ENCODE assay signal across 21 cellular contexts in genomic region chr14:94885481-94886155, GRCh38.
DNase-seq lines count a peak whose midpoint lies in the region; ATAC-seq, FAIRE-seq and TF ChIP-seq lines count a peak whose summit lies in the region.
"Had no signal": no experiment of that assay in that cellular context is flagged by ENCODE, and none has a peak within 500 bp of the region (broad histone marks: within the 10 kb centered on the region; RNA-seq: fewer than 3 reads in every experiment).

No MANE protein-coding gene starts in this region.

- no peak for TF ChIP-seq POLR2A in K562 (conservative IDR thresholded peaks at IDR 0.05)
- no peak for TF ChIP-seq POLR2A in spleen (IDR thresholded peaks at IDR 0.05)

- POLR2A ChIA-PET in K562 (lab: Yijun Ruan, JAX): no interaction called here

- no peaks in the 10 kb centered on the region for H3K36me3 ChIP-seq in K562 (ENCODE audit: control insufficient read depth, insufficient read depth, low read length)
- H3K36me3 ChIP-seq in spleen: no peaks in the 10 kb centered on the region
- no peaks in the 10 kb centered on the region for H3K36me3 ChIP-seq in GM23338 (ENCODE audit: insufficient read depth)
- H3K36me3 ChIP-seq in psoas muscle (ENCODE audit: insufficient read depth in 1 of 2, low read depth in 1 of 2): no peaks in the 10 kb centered on the region
- H3K36me3 ChIP-seq: BLaER1 had no signal

- H4K20me1 ChIP-seq in K562 (replicated peaks; ENCODE audit: control insufficient read depth, insufficient read depth, low read length): no peaks in the 10 kb centered on the region
- no peaks in the 10 kb centered on the region for H4K20me1 ChIP-seq in GM23338 (replicated peaks; ENCODE audit: insufficient read depth)
- H4K20me1 ChIP-seq: BLaER1 had no signal

- no peak for TF ChIP-seq RAD21 in K562 (CRISPR knock-in tag; conservative IDR thresholded peaks at IDR 0.05 in 1 of 2, IDR thresholded peaks at IDR 0.05 in 1 of 2)

- H3K9me1 ChIP-seq in K562 (ENCODE audit: control insufficient read depth, insufficient read depth, low read length): no peaks in the 10 kb centered on the region

- no peak overlapping the region for H3K27ac Mint-ChIP-seq in GM23338

- H2AFZ ChIP-seq in K562 (ENCODE audit: low read depth, low read length) (no peak overlapping the region), GM23338 (no peak overlapping the region)
- H2AFZ ChIP-seq: GM23248 had no signal

- FAIRE-seq in K562 (lab: Jason Lieb, UNC): no peak
- FAIRE-seq: A549, GM12891, GM19239, H54 had no signal

- H3K4me1 ChIP-seq in K562 (replicated peaks in 1 of 2; ENCODE audit: control insufficient read depth in 2 of 2, insufficient read depth in 2 of 2, low read length in 2 of 2) (no peaks in the 10 kb centered on the region), spleen (no peaks in the 10 kb centered on the region), GM23338 (ENCODE audit: insufficient read depth) (no peaks in the 10 kb centered on the region), psoas muscle (no peaks in the 10 kb centered on the region)
- H3K4me1 ChIP-seq: A549, BLaER1 had no signal

- no peaks in the 10 kb centered on the region for H3K4me1 Mint-ChIP-seq in GM23338
- H3K4me1 Mint-ChIP-seq: CD14-positive monocyte; CD4-positive, alpha-beta memory T cell had no signal

- CTCF ChIA-PET in K562 (lab: Yijun Ruan, JAX; ENCODE audit: low intra/inter-chr PET ratio): no interaction called here

- H3K9me3 Mint-ChIP-seq in GM23338: no peaks in the 10 kb centered on the region

- no peaks in the 10 kb centered on the region for H3K36me3 Mint-ChIP-seq in GM23338 (ENCODE audit: low read depth)
- H3K36me3 Mint-ChIP-seq: CD14-positive monocyte; CD4-positive, alpha-beta memory T cell had no signal

- H3K9me3 ChIP-seq in K562 (replicated peaks; ENCODE audit: control insufficient read depth, insufficient read depth, low read depth, low read length): no peaks in the 10 kb centered on the region
- no peaks in the 10 kb centered on the region for H3K9me3 ChIP-seq in spleen
- no peaks in the 10 kb centered on the region for H3K9me3 ChIP-seq in psoas muscle
- H3K9me3 ChIP-seq: A549 had no signal

- H3K4me3 Mint-ChIP-seq in GM23338: no peak overlapping the region
- H3K4me3 Mint-ChIP-seq: CD14-positive monocyte; CD4-positive, alpha-beta memory T cell had no signal

- BruUV-seq in K562 (replicated peaks; lab: Mats Ljungman, UMichigan): no TSS peak

- H3F3A ChIP-seq in GM23338 (replicated peaks; ENCODE audit: low read depth): no peaks in the 10 kb centered on the region

- WGBS in K562 (ENCODE audit: insufficient coverage, low coverage, missing lambda C conversion rate): 0% methylated on average over 3 of the region's 5 CpGs
- WGBS in spleen, 5 donors: 53 to 69% (median 65%) methylated on average over 5 of the region's 5 CpGs
- 58 to 72% (median 66%) methylated on average over 5 of the region's 5 CpGs for whole genome bisulfite sequencing in psoas muscle, 3 donors

- H3K27me3 Mint-ChIP-seq in GM23338 (ENCODE audit: insufficient read depth, low read depth, poor library complexity): peaks cover 4% of the 10 kb centered on the region

- no peak for TF ChIP-seq EP300 in K562 (IDR thresholded peaks at IDR 0.05; ENCODE audit: low read length)

- intact Hi-C loops in K562 (cut with micrococcal nuclease): no loop called here
- intact Hi-C loops in spleen (cut with DNase I; ENCODE audit: low total_unique reads): no loop called here
- intact Hi-C loops in psoas muscle (cut with DNase I): no loop called here

- H3K4me2 ChIP-seq in K562 (ENCODE audit: insufficient read depth, low read length) (no peak overlapping the region), GM23338 (no peak overlapping the region)
- H3K4me2 ChIP-seq: A549, BLaER1 had no signal

- H3K79me2 ChIP-seq in K562 (ENCODE audit: control insufficient read depth, insufficient read depth, low read length) (no peaks in the 10 kb centered on the region), GM23338 (replicated peaks; ENCODE audit: insufficient read depth) (no peaks in the 10 kb centered on the region)

- no peak overlapping the region for H3K27ac ChIP-seq in K562 (ENCODE audit: extremely low read depth, low read depth, low read length)
- no peak overlapping the region for H3K27ac ChIP-seq in spleen
- no peak overlapping the region for H3K27ac ChIP-seq in GM23338 (ENCODE audit: low read depth)
- no peak overlapping the region for H3K27ac ChIP-seq in psoas muscle
- H3K27ac ChIP-seq: 22Rv1, A549, BLaER1, GM23248, HL-60 had no signal

- no peak overlapping the region for H3K9ac ChIP-seq in K562 (ENCODE audit: insufficient read depth in 1 of 2, low read depth in 2 of 2, low read length in 2 of 2)
- H3K9ac ChIP-seq: BLaER1, GM23248 had no signal

- peaks cover 3% of the 10 kb centered on the region; the same call in 1 of the 2 replicates for H3K9me2 ChIP-seq in GM23338 (ENCODE audit: insufficient read depth)

- DNase-seq in activated effector memory CD4-positive, alpha-beta T cell treated with anti-CD3 and anti-CD28 coated beads, Interleukin-2, amount 50 U/mL, for 16 hours: peak; percentile 45
- DNase-seq in activated effector memory CD4-positive, alpha-beta T cell treated with Interleukin-2 at 50 U/mL for 16 hours: no peak
- DNase-seq in K562 (ENCODE audit: extremely low read depth in 1 of 4, low spot score in 3 of 4): no peak
- peak; percentile 30 for DNase-seq in spleen
- DNase-seq in GM23338 (ENCODE audit: low spot score): no peak
- no peak for DNase-seq in psoas muscle
- DNase-seq: Calu3; CD4-positive, alpha-beta memory T cell; DND-41; EL; GM23248; HCEC 1CT had no signal

- ATAC-seq in K562: no peak
- no peak for ATAC-seq in GM23338
- ATAC-seq in psoas muscle: no peak
- no peak for ATAC-seq in HG03342 (IDR thresholded peaks at IDR 0.05; ENCODE audit: unreplicated experiment)
- ATAC-seq: A549 had no signal

- no peak overlapping the region for H3K4me3 ChIP-seq in K562
- H3K4me3 ChIP-seq in spleen: no peak overlapping the region
- H3K4me3 ChIP-seq in GM23338: no peak overlapping the region
- no peak overlapping the region for H3K4me3 ChIP-seq in psoas muscle
- H3K4me3 ChIP-seq: A549, BLaER1, GM23248 had no signal

- in situ Hi-C loops in K562 (cut with MboI): no loop called here

- no peak for TF ChIP-seq CTCF in K562 (IDR thresholded peaks at IDR 0.05 in 2 of 3, conservative IDR thresholded peaks at IDR 0.05 in 1 of 3; ENCODE audit: insufficient read depth in 2 of 3, low read depth in 1 of 3, low read length in 3 of 3)
- no peak for TF ChIP-seq CTCF in spleen (IDR thresholded peaks at IDR 0.05 in 8 of 11, conservative IDR thresholded peaks at IDR 0.05 in 3 of 11)
- no peak for TF ChIP-seq CTCF in GM23338 (conservative IDR thresholded peaks at IDR 0.05; ENCODE audit: low read depth in 2 of 2)
- no peak for TF ChIP-seq CTCF in psoas muscle (IDR thresholded peaks at IDR 0.05)

- H3K27me3 ChIP-seq in K562 (ENCODE audit: control insufficient read depth in 2 of 2, insufficient read depth in 2 of 2, low read length in 2 of 2) (no peaks in the 10 kb centered on the region; a peak in 1 of 5 replicates), spleen (replicated peaks in 1 of 7) (peaks cover 0 to 27% (median 0%) of the 10 kb centered on the region in 7 donors), GM23338 (ENCODE audit: insufficient read depth) (no peaks in the 10 kb centered on the region), psoas muscle (ENCODE audit: insufficient read depth in 3 of 3, low read length in 2 of 3) (peaks cover 0 to 5% (median 3%) of the 10 kb centered on the region in 3 donors)
- H3K27me3 ChIP-seq: BLaER1 had no signal

TF ChIP-seq in K562, 482 proteins besides CTCF, POLR2A, EP300 and RAD21:
- TF ChIP-seq CTCFL (IDR thresholded peaks at IDR 0.05; ENCODE audit: borderline replicate concordance, insufficient read depth, low read depth, low read length, poor library complexity, severe bottlenecking) (no peak), NFIX (CRISPR knock-in tag; IDR thresholded peaks at IDR 0.05; ENCODE audit: low read depth) (no peak), SIX5 (IDR thresholded peaks at IDR 0.05; ENCODE audit: borderline replicate concordance in 1 of 2, insufficient read depth in 1 of 2, low read depth in 1 of 2, low read length in 2 of 2) (no peak), ZFP36 (IDR thresholded peaks at IDR 0.05; ENCODE audit: low read depth, low read length, partially characterized antibody) (peak; percentile 47)

TF ChIP-seq in GM23338, 12 proteins besides CTCF, POLR2A, EP300 and RAD21 (continues in another document):
- no peak for TF ChIP-seq POLR2AphosphoS5 (IDR thresholded peaks at IDR 0.05; ENCODE audit: low read depth)
- no peak for TF ChIP-seq ETS1 (IDR thresholded peaks at IDR 0.05)

Comparison
In these comparisons a context has a peak if more than half of its experiments do, and no peak if none do; other contexts are left out.
1. DNase-seq: peak in activated effector memory CD4-positive, alpha-beta T cell treated with anti-CD3 and anti-CD28 coated beads, Interleukin-2, amount 50 U/mL, for 16 hours (single experiment) and spleen (single experiment); none in activated effector memory CD4-positive, alpha-beta T cell treated with Interleukin-2 at 50 U/mL for 16 hours (single experiment), K562 (0 of 4), GM23338 (single experiment) and psoas muscle (0 of 2).